ENCODE assay signal across 9 cellular contexts in the genomic region with DNA sequence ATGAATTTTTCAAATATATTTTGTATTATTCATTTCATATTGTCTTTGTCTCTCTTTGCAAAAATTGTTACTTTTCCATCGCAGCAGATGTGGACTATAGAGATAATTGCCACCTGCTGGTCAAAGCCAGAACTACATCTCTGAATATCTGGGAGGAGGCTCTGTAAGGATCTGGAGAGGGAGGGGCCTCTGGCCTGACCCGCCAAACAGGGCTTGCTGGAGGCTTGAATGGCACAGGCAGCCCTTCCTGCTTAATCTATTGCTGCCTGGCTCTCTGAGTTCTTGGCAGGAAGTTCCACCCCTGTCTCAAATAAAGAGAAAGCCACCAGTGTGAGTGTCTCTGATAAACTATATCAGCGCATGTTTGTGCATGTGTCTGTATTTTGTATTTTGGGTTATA.
DNase-seq lines count a peak whose midpoint lies in the region; ATAC-seq and TF ChIP-seq lines count a peak whose summit lies in the region.
"Had no signal": no experiment of that assay in that cellular context is flagged by ENCODE, and none has a peak within 500 bp of the region (broad histone marks: within the 10 kb centered on the region; RNA-seq: fewer than 3 reads in every experiment).

No MANE protein-coding gene starts in this region.

- TF ChIP-seq EP300 in Ishikawa (IDR thresholded peaks at IDR 0.05; ENCODE audit: borderline replicate concordance), result no peak

- BruUV-seq in OCI-LY7 (replicated peaks; lab: Mats Ljungman, UMichigan), result no TSS peak

- H3K9me2 ChIP-seq in OCI-LY7 (ENCODE audit: insufficient read depth, low read length), result no peaks in the 10 kb centered on the region

- 0 out of 2 replicates have a peak overlapping the region, but pooled peaks have one; percentile 14 for H3K4me2 ChIP-seq in OCI-LY7 (ENCODE audit: low read length)

- TF ChIP-seq CTCF in OCI-LY7 (conservative IDR thresholded peaks at IDR 0.05; ENCODE audit: low read length) (peak; percentile 75), epithelial cell of esophagus (IDR thresholded peaks at IDR 0.05; ENCODE audit: insufficient read depth, low read depth, low read length, missing control alignments) (peak; percentile 51)

- CTCF ChIA-PET in OCI-LY7 (lab: Charles Lee; ENCODE audit: unreplicated experiment), result no interaction called here

- ATAC-seq in GM21717 (IDR thresholded peaks at IDR 0.05; ENCODE audit: unreplicated experiment), result peak; percentile 99

- H3K79me2 ChIP-seq in OCI-LY7 (ENCODE audit: insufficient read depth, low read depth, low read length), result no peaks in the 10 kb centered on the region

- DNase-seq in DMS53 (lab: John Stamatoyannopoulos, UW), result peak; percentile 95
- DNase-seq in OCI-LY7 (ENCODE audit: low spot score), result peak; percentile 79
- DNase-seq in activated T-cell treated with anti-CD3 and anti-CD28 coated beads for 1 hour (ENCODE audit: low read depth), result peak; percentile 49
- DNase-seq in epithelial cell of esophagus (ENCODE audit: low read depth), result peak; percentile 82
- peak; percentile 92 for DNase-seq in mucosa of gallbladder (ENCODE audit: low spot score)
- DNase-seq in stimulated activated CD8-positive, alpha-beta memory T cell treated with anti-CD3 and anti-CD28 coated beads, Interleukin-7, amount 100 ng/mL, for 24 hours (ENCODE audit: low read depth), result peak; percentile 26

- POLR2A ChIA-PET in OCI-LY7 (lab: Charles Lee), result interaction anchor here (0.6 kb wide), 1 partner anchor 197 kb away, joined by 4 read pairs; no protein-coding TSS in a partner anchor

- H3K36me3 ChIP-seq in OCI-LY7 (ENCODE audit: insufficient read depth, low read length), result no peaks in the 10 kb centered on the region

- intact Hi-C loops in OCI-LY7 (cut with micrococcal nuclease; ENCODE audit: unreplicated experiment), result loop anchor here (2.0 to 5.0 kb wide), 2 partner anchors 202 to 385 kb away; no protein-coding TSS in a partner anchor

- H2AFZ ChIP-seq in OCI-LY7 (ENCODE audit: low read length), result peak overlapping the region; percentile 55; the same call in 1 of the 2 replicates

- no peak overlapping the region for H3K4me3 ChIP-seq in OCI-LY7 (ENCODE audit: low read depth, low read length, poor library complexity, severe bottlenecking)
- no peak overlapping the region for H3K4me3 ChIP-seq in epithelial cell of esophagus (ENCODE audit: low read length)
- H3K4me3 ChIP-seq: skin epidermis had no signal

- H3K27ac ChIP-seq in OCI-LY7 (ENCODE audit: low read depth, low read length, poor library complexity, severe bottlenecking), result no peak overlapping the region
- H3K27ac ChIP-seq: skin epidermis had no signal

- H3K9me3 ChIP-seq in OCI-LY7 (ENCODE audit: low read length), result no peaks in the 10 kb centered on the region

- H3K4me1 ChIP-seq in OCI-LY7 (ENCODE audit: insufficient read depth, low read length, poor library complexity, severe bottlenecking), result no peaks in the 10 kb centered on the region

- no peaks in the 10 kb centered on the region for H4K20me1 ChIP-seq in OCI-LY7 (ENCODE audit: insufficient read depth, low read length)

- peak; percentile 44 for TF ChIP-seq RAD21 in Ishikawa (IDR thresholded peaks at IDR 0.05; ENCODE audit: low read depth)

TF ChIP-seq in Ishikawa, 13 proteins besides CTCF, POLR2A, EP300 and RAD21:
- TF ChIP-seq, protein P1, sequence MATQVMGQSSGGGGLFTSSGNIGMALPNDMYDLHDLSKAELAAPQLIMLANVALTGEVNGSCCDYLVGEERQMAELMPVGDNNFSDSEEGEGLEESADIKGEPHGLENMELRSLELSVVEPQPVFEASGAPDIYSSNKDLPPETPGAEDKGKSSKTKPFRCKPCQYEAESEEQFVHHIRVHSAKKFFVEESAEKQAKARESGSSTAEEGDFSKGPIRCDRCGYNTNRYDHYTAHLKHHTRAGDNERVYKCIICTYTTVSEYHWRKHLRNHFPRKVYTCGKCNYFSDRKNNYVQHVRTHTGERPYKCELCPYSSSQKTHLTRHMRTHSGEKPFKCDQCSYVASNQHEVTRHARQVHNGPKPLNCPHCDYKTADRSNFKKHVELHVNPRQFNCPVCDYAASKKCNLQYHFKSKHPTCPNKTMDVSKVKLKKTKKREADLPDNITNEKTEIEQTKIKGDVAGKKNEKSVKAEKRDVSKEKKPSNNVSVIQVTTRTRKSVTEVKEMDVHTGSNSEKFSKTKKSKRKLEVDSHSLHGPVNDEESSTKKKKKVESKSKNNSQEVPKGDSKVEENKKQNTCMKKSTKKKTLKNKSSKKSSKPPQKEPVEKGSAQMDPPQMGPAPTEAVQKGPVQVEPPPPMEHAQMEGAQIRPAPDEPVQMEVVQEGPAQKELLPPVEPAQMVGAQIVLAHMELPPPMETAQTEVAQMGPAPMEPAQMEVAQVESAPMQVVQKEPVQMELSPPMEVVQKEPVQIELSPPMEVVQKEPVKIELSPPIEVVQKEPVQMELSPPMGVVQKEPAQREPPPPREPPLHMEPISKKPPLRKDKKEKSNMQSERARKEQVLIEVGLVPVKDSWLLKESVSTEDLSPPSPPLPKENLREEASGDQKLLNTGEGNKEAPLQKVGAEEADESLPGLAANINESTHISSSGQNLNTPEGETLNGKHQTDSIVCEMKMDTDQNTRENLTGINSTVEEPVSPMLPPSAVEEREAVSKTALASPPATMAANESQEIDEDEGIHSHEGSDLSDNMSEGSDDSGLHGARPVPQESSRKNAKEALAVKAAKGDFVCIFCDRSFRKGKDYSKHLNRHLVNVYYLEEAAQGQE (IDR thresholded peaks at IDR 0.05; ENCODE audit: low read depth), result no peak

Comparison
In these comparisons a context has a peak if more than half of its experiments do, and no peak if none do; other contexts are left out.
1. DNase-seq: peak in every context shown above with its lines; median percentile 95 in DMS53; 92 in mucosa of gallbladder; 82 in epithelial cell of esophagus; 79 in OCI-LY7; 49 in activated T-cell treated with anti-CD3 and anti-CD28 coated beads for 1 hour; 26 in stimulated activated CD8-positive, alpha-beta memory T cell treated with anti-CD3 and anti-CD28 coated beads, Interleukin-7, amount 100 ng/mL, for 24 hours.